In genomic region chr3:24315342-24315741, GRCh38 we compare ENCODE assay signal across 24 cellular contexts.
"Had no signal": no experiment of that assay in that cellular context is flagged by ENCODE, and none has a peak within 500 bp of the region (broad histone marks: within the 10 kb centered on the region; RNA-seq: fewer than 3 reads in every experiment).

No MANE protein-coding gene starts in this region.

- ATAC-seq: activated T-helper 17 cell treated with anti-CD3 and anti-CD28 coated beads, Interleukin-2, amount 50 U/mL, for 72 hours; K562 had no signal

- H3K27ac Mint-ChIP-seq: activated CD4-positive, alpha-beta memory T cell treated with anti-CD3 and anti-CD28 coated beads, Interleukin-2, amount 10 ng/mL, durations not matched to agents 7 days and 5 days; activated naive CD8-positive, alpha-beta T cell treated with anti-CD3 and anti-CD28 coated beads, Interleukin-2, amount 10 ng/mL, durations not matched to agents 7 days and 5 days; activated T-helper 17 cell treated with anti-CD3 and anti-CD28 coated beads, Interleukin-2, amount 50 U/mL, for 72 hours had no signal

- H3K36me3 ChIP-seq: adrenal gland had no signal

- H3K4me1 ChIP-seq: adrenal gland had no signal

- H3K4me1 Mint-ChIP-seq: activated CD4-positive, alpha-beta memory T cell treated with anti-CD3 and anti-CD28 coated beads, Interleukin-2, amount 10 ng/mL, durations not matched to agents 7 days and 5 days; activated naive CD8-positive, alpha-beta T cell treated with anti-CD3 and anti-CD28 coated beads, Interleukin-2, amount 10 ng/mL, durations not matched to agents 7 days and 5 days; activated T-helper 17 cell treated with anti-CD3 and anti-CD28 coated beads, Interleukin-2, amount 50 U/mL, for 72 hours had no signal

- H3K9me3 ChIP-seq: adrenal gland had no signal

- H3K27me3 Mint-ChIP-seq: activated CD4-positive, alpha-beta memory T cell treated with anti-CD3 and anti-CD28 coated beads, Interleukin-2, amount 10 ng/mL, durations not matched to agents 7 days and 5 days had no signal

- H3K4me3 Mint-ChIP-seq: activated CD4-positive, alpha-beta memory T cell treated with anti-CD3 and anti-CD28 coated beads, Interleukin-2, amount 10 ng/mL, durations not matched to agents 7 days and 5 days; activated naive CD8-positive, alpha-beta T cell treated with anti-CD3 and anti-CD28 coated beads, Interleukin-2, amount 10 ng/mL, durations not matched to agents 7 days and 5 days; activated T-helper 17 cell treated with anti-CD3 and anti-CD28 coated beads, Interleukin-2, amount 50 U/mL, for 72 hours had no signal

- H3K9me3 Mint-ChIP-seq: activated CD4-positive, alpha-beta memory T cell treated with anti-CD3 and anti-CD28 coated beads, Interleukin-2, amount 10 ng/mL, durations not matched to agents 7 days and 5 days had no signal

- H3K27ac ChIP-seq: adrenal gland had no signal

- DNase-seq: activated CD4-positive, alpha-beta memory T cell treated with anti-CD3 and anti-CD28 coated beads, Interleukin-2, amount 10 ng/mL, durations not matched to agents 7 days and 5 days; activated CD4-positive, alpha-beta T cell treated with anti-CD3 and anti-CD28 coated beads, Interleukin-2, amount 50 U/mL, for 1 hour; activated CD4-positive, CD25-positive, alpha-beta regulatory T cell; activated gamma-delta T cell treated with Interleukin-2 at 50 U/mL for 16 hours; activated naive CD4-positive, alpha-beta T cell treated with anti-CD3 and anti-CD28 coated beads, Interleukin-2, amount 50 U/mL, for 16 hours; activated naive CD8-positive, alpha-beta T cell treated with anti-CD3 and anti-CD28 coated beads, Interleukin-2, amount 10 ng/mL, durations not matched to agents 7 days and 5 days; activated T-cell treated with anti-CD3 and anti-CD28 coated beads for 4 hours; activated T-cell treated with anti-CD3 and anti-CD28 coated beads, Interleukin-2, amount 50 U/mL, for 48 hours; adrenal gland; anterior cingulate cortex; caudate nucleus; Kasumi-1; NCI-H1048; NCI-H146; NCI-H187 treated with DMSO at 0.1 percent for 48 hours; NCI-H2081 treated with DMSO at 0.1 percent for 48 hours; NCI-H345; NCI-H510A; NCI-H526 treated with DMSO at 0.1 percent for 48 hours; SHP77 treated with DMSO at 0.1 percent for 48 hours; T-helper 2 cell; T1000 had no signal

- H3K27me3 ChIP-seq: adrenal gland had no signal

- H3K4me3 ChIP-seq: adrenal gland, K562 had no signal

- H3K36me3 Mint-ChIP-seq: activated naive CD8-positive, alpha-beta T cell treated with anti-CD3 and anti-CD28 coated beads, Interleukin-2, amount 10 ng/mL, durations not matched to agents 7 days and 5 days had no signal
